ENCODE assay signal across 18 cellular contexts in the genomic region with DNA sequence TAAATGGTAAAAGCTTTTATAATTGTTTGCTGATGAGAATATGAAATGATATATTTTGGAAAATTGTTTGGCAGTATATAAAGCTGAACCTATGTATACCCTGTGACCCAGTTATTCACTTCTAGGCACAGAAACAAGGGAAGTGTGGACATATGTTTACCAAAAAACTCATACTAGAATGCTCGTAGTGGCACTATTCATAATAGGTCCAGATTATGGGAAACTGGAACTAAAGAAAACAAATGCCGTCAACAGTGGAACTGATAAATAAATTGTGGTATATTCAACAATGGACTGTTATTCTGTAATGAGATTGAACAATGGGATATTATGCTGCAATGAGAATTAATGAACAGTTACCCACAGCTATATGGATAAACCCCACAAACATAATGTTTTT. TPM values are rescaled to one million over a fixed set of nuclear protein-coding genes. Genes with fewer than 3 reads are reported as not detected.
DNase-seq lines count a peak whose midpoint lies in the region; ATAC-seq and TF ChIP-seq lines count a peak whose summit lies in the region.
"Had no signal": no experiment of that assay in that cellular context is flagged by ENCODE, and none has a peak within 500 bp of the region (broad histone marks: within the 10 kb centered on the region; RNA-seq: fewer than 3 reads in every experiment).

No MANE protein-coding gene starts in this region.

- WGBS in sigmoid colon, 2 donors: 86 to 92% methylated on average over 2 of the region's 2 CpGs

- H3K27ac Mint-ChIP-seq in T-helper 17 cell: no peak overlapping the region
- H3K27ac Mint-ChIP-seq in CD8-positive, alpha-beta T cell: no peak overlapping the region
- H3K27ac Mint-ChIP-seq: CD4-positive, alpha-beta T cell; GM23338 had no signal

- no peak overlapping the region for H3K4me3 Mint-ChIP-seq in T-helper 17 cell
- no peak overlapping the region for H3K4me3 Mint-ChIP-seq in CD8-positive, alpha-beta T cell
- H3K4me3 Mint-ChIP-seq: CD4-positive, alpha-beta T cell; GM23338 had no signal

- H3K27me3 Mint-ChIP-seq in T-helper 17 cell: no peaks in the 10 kb centered on the region
- H3K27me3 Mint-ChIP-seq in CD8-positive, alpha-beta T cell (ENCODE audit: low read depth): no peaks in the 10 kb centered on the region
- H3K27me3 Mint-ChIP-seq: CD4-positive, alpha-beta T cell had no signal

- H3K27me3 ChIP-seq in dorsolateral prefrontal cortex (no peaks in the 10 kb centered on the region), layer of hippocampus (ENCODE audit: control insufficient read depth, insufficient read depth, low read length) (no peaks in the 10 kb centered on the region), sigmoid colon (no peaks in the 10 kb centered on the region)
- no peaks in the 10 kb centered on the region for H3K27me3 ChIP-seq in CD8-positive, alpha-beta T cell (ENCODE audit: insufficient read depth, low read length)
- H3K27me3 ChIP-seq: BE2C had no signal

- no peak for ATAC-seq in T-helper 17 cell
- ATAC-seq in CD8-positive, alpha-beta T cell: no peak
- ATAC-seq: GM23338 had no signal

- H3K27ac ChIP-seq in angular gyrus (ENCODE audit: low read depth, low read length) (peak overlapping the region; percentile 77), dorsolateral prefrontal cortex (peak overlapping the region in 58 of 59 donors; percentile 10 to 92 (median 78)), layer of hippocampus (ENCODE audit: low read depth, low read length) (peak overlapping the region; percentile 60), sigmoid colon (no peak overlapping the region)
- H3K27ac ChIP-seq in CD8-positive, alpha-beta T cell (ENCODE audit: low read depth, low read length): no peak overlapping the region
- H3K27ac ChIP-seq: HL-60 had no signal

- peaks cover 3% of the 10 kb centered on the region for H3K36me3 Mint-ChIP-seq in T-helper 17 cell (ENCODE audit: low read depth)
- H3K36me3 Mint-ChIP-seq in CD8-positive, alpha-beta T cell: peaks cover 11% of the 10 kb centered on the region

- no peaks in the 10 kb centered on the region for H3K36me3 ChIP-seq in CD8-positive, alpha-beta T cell (ENCODE audit: insufficient read depth, low read length)
- no peaks in the 10 kb centered on the region for H3K36me3 ChIP-seq in sigmoid colon
- H3K36me3 ChIP-seq: BE2C had no signal

- no peaks in the 10 kb centered on the region for H3K9me3 Mint-ChIP-seq in CD8-positive, alpha-beta T cell
- H3K9me3 Mint-ChIP-seq: CD4-positive, alpha-beta T cell; GM23338 had no signal

- CTCF ChIA-PET in CD8-positive, alpha-beta T cell (lab: Charles Lee): no interaction called here

- TF ChIP-seq CTCF in dorsolateral prefrontal cortex (IDR thresholded peaks at IDR 0.05 in 54 of 56, conservative IDR thresholded peaks at IDR 0.05 in 2 of 56; ENCODE audit: low read depth in 1 of 56, partially characterized antibody in 56 of 56) (no peak), sigmoid colon (IDR thresholded peaks at IDR 0.05) (no peak)
- TF ChIP-seq CTCF in CD8-positive, alpha-beta T cell (IDR thresholded peaks at IDR 0.05): no peak

- POLR2A ChIA-PET in CD8-positive, alpha-beta T cell (lab: Charles Lee): no interaction called here

- no peaks in the 10 kb centered on the region for H3K4me1 Mint-ChIP-seq in T-helper 17 cell
- no peaks in the 10 kb centered on the region for H3K4me1 Mint-ChIP-seq in CD8-positive, alpha-beta T cell (ENCODE audit: low read depth)
- H3K4me1 Mint-ChIP-seq: GM23338 had no signal

- TF ChIP-seq POLR2A in sigmoid colon (IDR thresholded peaks at IDR 0.05): no peak

- H3K4me3 ChIP-seq in dorsolateral prefrontal cortex: peak overlapping the region in 4 of 59 donors; percentile 1 to 9 (median 4)
- no peak overlapping the region for H3K4me3 ChIP-seq in CD8-positive, alpha-beta T cell (ENCODE audit: low read depth, low read length)
- no peak overlapping the region for H3K4me3 ChIP-seq in sigmoid colon
- H3K4me3 ChIP-seq: GM23338 had no signal

- no peak for TF ChIP-seq EP300 in sigmoid colon (IDR thresholded peaks at IDR 0.05)

- no peaks in the 10 kb centered on the region for H3K9me3 ChIP-seq in T-helper 17 cell (ENCODE audit: control insufficient read depth, low read length, poor library complexity, severe bottlenecking)
- H3K9me3 ChIP-seq in CD8-positive, alpha-beta T cell (ENCODE audit: low read length): no peaks in the 10 kb centered on the region
- H3K9me3 ChIP-seq in sigmoid colon: no peaks in the 10 kb centered on the region
- H3K9me3 ChIP-seq: BE2C had no signal

- intact Hi-C loops in dorsolateral prefrontal cortex (cut with DNase I): no loop called here
- intact Hi-C loops in CD8-positive, alpha-beta T cell (cut with DNase I, micrococcal nuclease): no loop called here
- intact Hi-C loops in sigmoid colon (cut with DNase I): no loop called here

- H3K4me1 ChIP-seq in CD8-positive, alpha-beta T cell (ENCODE audit: insufficient read depth, low read length): no peaks in the 10 kb centered on the region
- no peaks in the 10 kb centered on the region for H3K4me1 ChIP-seq in sigmoid colon
- H3K4me1 ChIP-seq: BE2C had no signal

- DNase-seq in dorsolateral prefrontal cortex: no peak
- peak; percentile 79 for DNase-seq in superior temporal gyrus (ENCODE audit: extremely low spot score)
- no peak for DNase-seq in T-helper 17 cell
- DNase-seq in CD8-positive, alpha-beta T cell: no peak
- no peak for DNase-seq in activated effector memory CD4-positive, alpha-beta T cell treated with Interleukin-2 at 50 U/mL for 16 hours
- no peak for DNase-seq in sigmoid colon
- DNase-seq: BE2C; C1 segment of cervical spinal cord; CD4-positive, alpha-beta T cell; DMS153; DMS79; GDM1; HCEC 1CT; IMR-90 had no signal

RNA-seq across cellular contexts. Expression of gene CSTPP1, which starts 32.8 kb away (rescaled TPM):
- total RNA-seq in dorsolateral prefrontal cortex (100 to 1,000 TPM in 73 of 120 experiments, 10 to 100 TPM in 47; 71.1 to 144 (median 102) TPM), T-helper 17 cell (10 to 100 TPM; 12.2 to 13.8 TPM), sigmoid colon (10 to 100 TPM; 16.8 to 29.4 (median 20.9) TPM)
- 1 to 10 TPM; 4.1 to 4.6 TPM for total RNA-seq in CD8-positive, alpha-beta T cell
- 10 to 100 TPM; 12.9 to 26.8 (median 24.6) TPM for polyA plus RNA-seq in sigmoid colon

RNA-seq across cellular contexts. Expression of gene LRP4, which starts 51.0 kb away (rescaled TPM):
- total RNA-seq in dorsolateral prefrontal cortex (100 to 1,000 TPM in 72 of 120 experiments, 10 to 100 TPM in 48; 56.0 to 339 (median 107) TPM), T-helper 17 cell (not detected), sigmoid colon (10 to 100 TPM in 1 of 4 donors, 1 to 10 TPM in 3; 2.1 to 14.4 (median 6.0) TPM)
- not detected for total RNA-seq in CD8-positive, alpha-beta T cell
- polyA plus RNA-seq in sigmoid colon: 10 to 100 TPM in 1 of 3 donors, 1 to 10 TPM in 2; 2.4 to 17.6 (median 2.8) TPM
- total RNA-seq: CD4-positive, alpha-beta T cell had no signal

Comparison
In these comparisons a context has a peak if more than half of its experiments do, and no peak if none do; other contexts are left out.
1. H3K27ac ChIP-seq: peak in angular gyrus (single experiment), dorsolateral prefrontal cortex (58 of 59) and layer of hippocampus (single experiment); none in CD8-positive, alpha-beta T cell (single experiment) and sigmoid colon (0 of 4).